In the genomic region with DNA sequence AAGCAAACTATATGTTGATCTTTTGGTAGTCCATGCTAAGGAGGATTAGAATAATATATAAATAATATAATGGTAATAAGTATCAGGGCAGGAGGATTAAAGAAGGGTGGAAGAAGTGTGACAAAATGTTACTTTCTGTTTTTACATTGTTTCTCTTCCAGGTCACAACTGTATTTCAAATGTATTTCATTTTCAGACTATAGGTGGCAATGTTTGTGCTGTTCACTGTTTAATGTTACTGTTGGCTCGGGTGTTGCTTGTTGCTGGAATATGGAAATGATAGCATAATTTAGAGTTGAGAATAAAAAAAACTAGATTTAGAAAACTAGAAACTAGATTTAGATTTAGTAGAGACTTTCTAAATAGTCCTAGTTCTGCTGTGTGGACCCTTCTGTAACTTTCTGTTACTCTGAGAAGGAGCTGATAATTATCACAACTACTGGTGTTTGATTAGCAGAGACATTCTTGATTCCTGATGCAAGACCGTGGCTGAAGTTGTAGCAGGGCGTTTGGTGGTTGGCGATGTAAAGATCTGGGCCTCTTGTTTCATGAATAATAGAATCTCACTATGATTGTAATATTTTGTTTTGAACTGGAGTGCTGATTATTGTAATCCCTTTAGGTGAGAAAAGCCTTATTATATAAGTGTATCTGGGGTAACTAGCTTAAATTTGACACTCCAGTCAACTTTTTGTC, we compare ENCODE assay signal across 8 cellular contexts. TPM values are rescaled to one million over a fixed set of nuclear protein-coding genes. Genes with fewer than 3 reads are reported as not detected.
DNase-seq lines count a peak whose midpoint lies in the region; ATAC-seq and TF ChIP-seq lines count a peak whose summit lies in the region.

No MANE protein-coding gene starts in this region.

- peaks cover 8% of the 10 kb centered on the region for H3K36me3 Mint-ChIP-seq in WTC11
- H3K36me3 Mint-ChIP-seq in natural killer cell treated with Interleukin-12 subunit alpha and Interleukin-12 subunit beta and Interleukin-15 and Interleukin-18, amount 100 ng/mL, for 72 hours, result no peaks in the 10 kb centered on the region

- peaks cover 2% of the 10 kb centered on the region for H3K4me1 ChIP-seq in mesenchymal stem cell (ENCODE audit: control insufficient read depth, insufficient read depth, low read depth, low read length)
- no peaks in the 10 kb centered on the region for H3K4me1 ChIP-seq in right cardiac atrium (ENCODE audit: control insufficient read depth, insufficient read depth, low read length)
- H3K4me1 ChIP-seq in uterus, result no peaks in the 10 kb centered on the region

- peak; percentile 76 for ATAC-seq in HG03095 (IDR thresholded peaks at IDR 0.05; ENCODE audit: unreplicated experiment)
- ATAC-seq in WTC11, result no peak
- no peak for ATAC-seq in natural killer cell treated with Interleukin-12 subunit alpha and Interleukin-12 subunit beta and Interleukin-15 and Interleukin-18, amount 100 ng/mL, for 72 hours
- ATAC-seq in right cardiac atrium, result no peak

- no peak overlapping the region for H2AK5ac ChIP-seq in mesenchymal stem cell (ENCODE audit: low read length, severe bottlenecking)

- no peak overlapping the region for H3K4me3 Mint-ChIP-seq in WTC11
- H3K4me3 Mint-ChIP-seq in natural killer cell treated with Interleukin-12 subunit alpha and Interleukin-12 subunit beta and Interleukin-15 and Interleukin-18, amount 100 ng/mL, for 72 hours, result no peak overlapping the region

- H3K4ac ChIP-seq in mesenchymal stem cell (ENCODE audit: low read depth in 1 of 2, low read length in 2 of 2), result no peak overlapping the region

- H3K4me2 ChIP-seq in mesenchymal stem cell (ENCODE audit: low read length, poor library complexity, severe bottlenecking), result no peak overlapping the region

- peak overlapping the region; percentile 24 for H3K27ac ChIP-seq in mesenchymal stem cell (ENCODE audit: low read length, poor library complexity, severe bottlenecking)
- no peak overlapping the region for H3K27ac ChIP-seq in right cardiac atrium (ENCODE audit: low read length)
- H3K27ac ChIP-seq in uterus, result no peak overlapping the region

- H4K8ac ChIP-seq in mesenchymal stem cell (ENCODE audit: low read length), result no peak overlapping the region

- TF ChIP-seq CTCF in GM13976 (IDR thresholded peaks at IDR 0.05; ENCODE audit: borderline replicate concordance, control extremely low read depth, extremely low read depth, insufficient read depth, missing control alignments) (peak; percentile 13), WTC11 (IDR thresholded peaks at IDR 0.05) (no peak), uterus (IDR thresholded peaks at IDR 0.05) (peak in 1 of 4 experiments; percentile 9)

- no peak overlapping the region for H3K18ac ChIP-seq in mesenchymal stem cell (ENCODE audit: low read depth in 1 of 2, low read length in 2 of 2)

- H3K27ac Mint-ChIP-seq in WTC11, result 0 out of 2 replicates have a peak overlapping the region, but pooled peaks have one; percentile 7
- H3K27ac Mint-ChIP-seq in natural killer cell treated with Interleukin-12 subunit alpha and Interleukin-12 subunit beta and Interleukin-15 and Interleukin-18, amount 100 ng/mL, for 72 hours, result peak overlapping the region in 1 of 2 donors; percentile 5

- no peaks in the 10 kb centered on the region for H3K9me3 Mint-ChIP-seq in WTC11
- H3K9me3 Mint-ChIP-seq in natural killer cell treated with Interleukin-12 subunit alpha and Interleukin-12 subunit beta and Interleukin-15 and Interleukin-18, amount 100 ng/mL, for 72 hours, result no peaks in the 10 kb centered on the region

- no peak overlapping the region for H2BK15ac ChIP-seq in mesenchymal stem cell (ENCODE audit: low read depth, poor library complexity, severe bottlenecking)

- peaks cover 54% of the 10 kb centered on the region for H3K4me1 Mint-ChIP-seq in WTC11
- H3K4me1 Mint-ChIP-seq in natural killer cell treated with Interleukin-12 subunit alpha and Interleukin-12 subunit beta and Interleukin-15 and Interleukin-18, amount 100 ng/mL, for 72 hours (ENCODE audit: low read depth in 2 of 2), result peaks cover 4 to 6% of the 10 kb centered on the region in 2 donors

- H3K36me3 ChIP-seq in mesenchymal stem cell (ENCODE audit: control insufficient read depth in 1 of 2, insufficient read depth in 2 of 2, low read depth in 1 of 2, low read length in 2 of 2) (no peaks in the 10 kb centered on the region), uterus (no peaks in the 10 kb centered on the region)

- H2BK120ac ChIP-seq in mesenchymal stem cell (ENCODE audit: low read depth, low read length), result no peak overlapping the region

- in situ Hi-C loops in GM13976 (cut with MboI; ENCODE audit: low sequenced_read_pairs, unreplicated experiment), result no loop called here

- no peak overlapping the region for H2AFZ ChIP-seq in mesenchymal stem cell (ENCODE audit: low read depth, low read length)

- DNase-seq in GM13976 (ENCODE audit: low spot score), result peak; percentile 45
- no peak for DNase-seq in WTC11 (ENCODE audit: low spot score)
- no peak for DNase-seq in mesenchymal stem cell
- no peak for DNase-seq in iPS-NIHi11 (ENCODE audit: low spot score)
- no peak for DNase-seq in natural killer cell treated with Interleukin-12 subunit alpha and Interleukin-12 subunit beta and Interleukin-15 and Interleukin-18, amount 100 ng/mL, for 72 hours (ENCODE audit: low spot score)
- no peak for DNase-seq in right cardiac atrium
- no peak for DNase-seq in uterus

- H3K79me1 ChIP-seq in mesenchymal stem cell (replicated peaks; ENCODE audit: low read length, poor library complexity, severe bottlenecking), result peaks cover 16% of the 10 kb centered on the region

- no peak for TF ChIP-seq POLR2A in uterus (IDR thresholded peaks at IDR 0.05)

- no peak overlapping the region for H3K4me3 ChIP-seq in mesenchymal stem cell (ENCODE audit: insufficient read depth in 1 of 2, low read depth in 1 of 2, low read length in 2 of 2)
- H3K4me3 ChIP-seq in right cardiac atrium (ENCODE audit: low read length), result no peak overlapping the region
- H3K4me3 ChIP-seq in uterus, result no peak overlapping the region

- no peak overlapping the region for H2BK12ac ChIP-seq in mesenchymal stem cell (ENCODE audit: low read length in 2 of 2)

- H3K27me3 ChIP-seq in mesenchymal stem cell (ENCODE audit: control insufficient read depth in 1 of 2, insufficient read depth in 1 of 2, low read length in 2 of 2) (no peaks in the 10 kb centered on the region), right cardiac atrium (ENCODE audit: control insufficient read depth, insufficient read depth) (no peaks in the 10 kb centered on the region), uterus (no peaks in the 10 kb centered on the region)

- 90% methylated on average over 4 of the region's 4 CpGs for WGBS in mesenchymal stem cell
- WGBS in right cardiac atrium, result 35% methylated on average over 4 of the region's 4 CpGs

- H3K23ac ChIP-seq in mesenchymal stem cell (ENCODE audit: low read length in 2 of 2), result no peak overlapping the region

- H3K9me3 ChIP-seq in mesenchymal stem cell (ENCODE audit: control insufficient read depth, low read length), result no peaks in the 10 kb centered on the region
- H3K9me3 ChIP-seq in right cardiac atrium (ENCODE audit: control insufficient read depth, low read length), result no peaks in the 10 kb centered on the region
- H3K9me3 ChIP-seq in uterus, result no peaks in the 10 kb centered on the region

- POLR2A ChIA-PET in WTC11 (lab: Charles Lee), result interaction anchor here (0.7 to 1.4 kb wide), 3 partner anchors 8 to 70 kb away, joined by 3 to 4 read pairs (median 3); partner anchors contain the start of gene NEDD4L

- intact Hi-C loops in right cardiac atrium (cut with DNase I) (no loop called here), uterus (cut with DNase I; ENCODE audit: low total_unique reads) (no loop called here)

- no peak overlapping the region for H3K9ac ChIP-seq in mesenchymal stem cell (ENCODE audit: low read length)

- CTCF ChIA-PET in WTC11 (lab: Charles Lee), result interaction anchor here (0.7 to 1.5 kb wide), 4 partner anchors 8 to 170 kb away, joined by 3 to 12 read pairs (median 4); partner anchors contain the start of gene NEDD4L

- no peak overlapping the region for H4K91ac ChIP-seq in mesenchymal stem cell (ENCODE audit: low read length)

- no peaks in the 10 kb centered on the region for H3K27me3 Mint-ChIP-seq in WTC11 (ENCODE audit: low read depth)
- H3K27me3 Mint-ChIP-seq in natural killer cell treated with Interleukin-12 subunit alpha and Interleukin-12 subunit beta and Interleukin-15 and Interleukin-18, amount 100 ng/mL, for 72 hours, result peaks cover 0 to 2% of the 10 kb centered on the region in 2 donors

- H3K14ac ChIP-seq in mesenchymal stem cell (ENCODE audit: low read length in 2 of 2), result no peak overlapping the region

- H2BK5ac ChIP-seq in mesenchymal stem cell (ENCODE audit: low read depth, low read length, poor library complexity, severe bottlenecking), result no peak overlapping the region

TF ChIP-seq in WTC11, 78 proteins besides CTCF, POLR2A, EP300 and RAD21:
- TF ChIP-seq MYBL2 (CRISPR knock-in tag; IDR thresholded peaks at IDR 0.05) (no peak), SMAD3 (CRISPR knock-in tag; IDR thresholded peaks at IDR 0.05; ENCODE audit: borderline replicate concordance) (no peak)

RNA-seq across cellular contexts. Expression of gene NEDD4L, which starts 7.9 kb away (rescaled TPM):
- total RNA-seq in WTC11 (2021) (60.9 to 88.0 TPM (median 69.3 TPM) in 3 replicates), right cardiac atrium (10 to 100 TPM; 72.6 to 87.5 (median 76.0) TPM), uterus (10 to 100 TPM in 3 of 4 donors, 1 to 10 TPM in 1; 6.2 to 45.9 (median 32.3) TPM)
- polyA plus RNA-seq in mesenchymal stem cell (2013, experiment 1 of 2), result 9.4 TPM
- polyA plus RNA-seq in mesenchymal stem cell (2013, experiment 2 of 2), result 12.5 TPM
- total RNA-seq in natural killer cell treated with Interleukin-12 subunit alpha and Interleukin-12 subunit beta and Interleukin-15 and Interleukin-18, amount 100 ng/mL, for 72 hours, result 10 to 100 TPM in 1 of 2 donors, 1 to 10 TPM in 1; 8.6 to 16.5 TPM
- polyA plus RNA-seq in right cardiac atrium, result 25.7 TPM
